In the genomic region with DNA sequence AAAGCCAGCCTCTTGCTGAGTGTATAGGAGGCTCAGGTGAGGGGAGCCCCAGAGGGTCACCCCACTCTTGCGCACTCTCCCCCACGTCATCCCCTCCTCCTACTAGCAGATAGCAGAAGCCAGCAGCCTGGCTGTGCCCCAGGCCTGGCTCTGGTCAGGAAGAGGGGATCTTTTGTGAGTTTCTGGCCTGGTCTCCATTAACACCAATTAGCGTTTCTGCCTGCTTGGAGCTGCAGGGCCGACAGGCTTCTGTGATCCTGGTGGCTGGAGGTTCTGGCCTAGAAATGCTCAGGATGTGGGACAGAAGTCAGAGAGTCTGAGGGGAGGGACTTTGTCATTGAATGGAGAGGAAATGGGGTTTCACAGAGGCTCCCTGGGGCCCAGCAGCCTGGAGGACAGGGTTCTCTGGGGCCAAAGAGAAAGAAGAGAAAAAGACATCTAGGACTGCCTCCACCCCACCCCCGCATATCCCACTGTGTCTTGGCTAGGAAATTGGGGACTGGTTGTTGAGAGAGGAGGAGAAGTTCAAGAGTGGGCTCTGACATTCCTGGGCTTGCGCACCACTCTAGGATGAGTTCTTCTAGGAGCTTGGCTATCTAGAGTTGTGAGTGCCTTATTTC, we compare ENCODE assay signal across 17 cellular contexts. TPM values are rescaled to one million over a fixed set of nuclear protein-coding genes. Genes with fewer than 3 reads are reported as not detected.
DNase-seq lines count a peak whose midpoint lies in the region; ATAC-seq and TF ChIP-seq lines count a peak whose summit lies in the region.
"Had no signal": no experiment of that assay in that cellular context is flagged by ENCODE, and none has a peak within 500 bp of the region (broad histone marks: within the 10 kb centered on the region; RNA-seq: fewer than 3 reads in every experiment).

No MANE protein-coding gene starts in this region.

- H3K4me3 Mint-ChIP-seq in GM23338: peak overlapping the region; percentile 11; the same call in 1 of the 3 replicates
- H3K4me3 Mint-ChIP-seq: B cell; CD8-positive, alpha-beta memory T cell had no signal

- H4K20me1 ChIP-seq in GM23338 (replicated peaks; ENCODE audit: insufficient read depth) (no peaks in the 10 kb centered on the region), smooth muscle cell (ENCODE audit: low read depth) (no peaks in the 10 kb centered on the region)

- no peaks in the 10 kb centered on the region for H3K9me3 ChIP-seq in smooth muscle cell (replicated peaks; ENCODE audit: low read depth)

- peak overlapping the region; percentile 65 for H3K4me2 ChIP-seq in GM23338
- H3K4me2 ChIP-seq in smooth muscle cell: no peak overlapping the region

- H3K4me1 Mint-ChIP-seq in GM23338: peaks cover 34% of the 10 kb centered on the region
- H3K4me1 Mint-ChIP-seq: B cell; CD8-positive, alpha-beta memory T cell had no signal

- ATAC-seq in GM23338: peak; percentile 65
- no peak for ATAC-seq in GM18511 (IDR thresholded peaks at IDR 0.05; ENCODE audit: unreplicated experiment)
- ATAC-seq: K562, Panc1 had no signal

- H3K9me2 ChIP-seq in GM23338 (ENCODE audit: insufficient read depth): no peaks in the 10 kb centered on the region

- peak overlapping the region; percentile 83; the same call in 1 of the 2 replicates for H2AFZ ChIP-seq in GM23338
- no peak overlapping the region for H2AFZ ChIP-seq in smooth muscle cell (ENCODE audit: low read depth)

- H3K27ac Mint-ChIP-seq in GM23338: peak overlapping the region; percentile 73
- H3K27ac Mint-ChIP-seq: B cell had no signal

- no peaks in the 10 kb centered on the region for H3K36me3 ChIP-seq in GM23338 (ENCODE audit: insufficient read depth)
- no peaks in the 10 kb centered on the region for H3K36me3 ChIP-seq in smooth muscle cell (ENCODE audit: low read depth)

- WGBS in smooth muscle cell (ENCODE audit: low lambda C conversion rate): 54% methylated on average over 6 of the region's 6 CpGs

- no peaks in the 10 kb centered on the region for H3K9me3 Mint-ChIP-seq in GM23338
- H3K9me3 Mint-ChIP-seq: CD8-positive, alpha-beta memory T cell had no signal

- DNase-seq in GM23338 (ENCODE audit: low spot score) (no peak), amygdala (lab: John Stamatoyannopoulos, UW) (peak in 34 of 56 donors; percentile 3 to 71 (median 30)), medulla oblongata (ENCODE audit: extremely low spot score) (peak; percentile 21), putamen (ENCODE audit: low spot score) (peak; percentile 50), smooth muscle cell (lab: John Stamatoyannopoulos, UW; ENCODE audit: unreplicated experiment) (no peak), NCI-H1092 treated with DMSO at 0.1 percent for 48 hours (lab: John Stamatoyannopoulos, UW) (no peak)
- DNase-seq: ACHN; CD8-positive, alpha-beta memory T cell; HCEC 1CT; NCI-H1694 treated with DMSO at 0.1 percent for 48 hours; NCI-H446 treated with DMSO at 0.1 percent for 48 hours; NCI-H774; Right ventricle myocardium superior had no signal

- no peaks in the 10 kb centered on the region for H3K27me3 ChIP-seq in GM23338 (ENCODE audit: insufficient read depth)
- no peaks in the 10 kb centered on the region for H3K27me3 ChIP-seq in smooth muscle cell (ENCODE audit: low read depth)

- H3K36me3 Mint-ChIP-seq in GM23338 (ENCODE audit: low read depth): no peaks in the 10 kb centered on the region; the same call in 2 of the 3 replicates
- H3K36me3 Mint-ChIP-seq: CD8-positive, alpha-beta memory T cell had no signal

- H3F3A ChIP-seq in GM23338 (replicated peaks; ENCODE audit: low read depth) (no peaks in the 10 kb centered on the region), smooth muscle cell (ENCODE audit: low read depth) (no peaks in the 10 kb centered on the region)

- H3K4me3 ChIP-seq in GM23338 (no peak overlapping the region), smooth muscle cell (no peak overlapping the region)
- H3K4me3 ChIP-seq: K562 had no signal

- H3K4me1 ChIP-seq in GM23338 (ENCODE audit: insufficient read depth) (peaks cover 23% of the 10 kb centered on the region), smooth muscle cell (ENCODE audit: low read depth) (peaks cover 2% of the 10 kb centered on the region)

- peaks cover 30% of the 10 kb centered on the region for H3K27me3 Mint-ChIP-seq in GM23338 (ENCODE audit: insufficient read depth, low read depth, poor library complexity)

- no peak overlapping the region for H3K9ac ChIP-seq in smooth muscle cell (ENCODE audit: low read depth)

- H3K79me2 ChIP-seq in GM23338 (replicated peaks; ENCODE audit: insufficient read depth) (no peaks in the 10 kb centered on the region), smooth muscle cell (ENCODE audit: low read depth) (no peaks in the 10 kb centered on the region)

- TF ChIP-seq CTCF in GM23338 (conservative IDR thresholded peaks at IDR 0.05; ENCODE audit: low read depth in 2 of 2): no peak
- no peak for TF ChIP-seq CTCF in smooth muscle cell (IDR thresholded peaks at IDR 0.05; ENCODE audit: borderline replicate concordance, insufficient read depth, poor library complexity, severe bottlenecking)

- H3K27ac ChIP-seq in GM23338 (ENCODE audit: low read depth): no peak overlapping the region
- H3K27ac ChIP-seq in smooth muscle cell (ENCODE audit: low read depth): no peak overlapping the region

TF ChIP-seq in GM23338, 12 proteins besides CTCF, POLR2A, EP300 and RAD21 (continues in another document):
- TF ChIP-seq JUNB (IDR thresholded peaks at IDR 0.05; ENCODE audit: unreplicated experiment) (no peak), NANOG (IDR thresholded peaks at IDR 0.05; ENCODE audit: borderline replicate concordance) (no peak), CREB1 (CRISPR knock-in tag; IDR thresholded peaks at IDR 0.05; ENCODE audit: low read depth) (no peak), EZH2 (IDR thresholded peaks at IDR 0.05; ENCODE audit: low read depth, unreplicated experiment) (no peak), STAT1 (IDR thresholded peaks at IDR 0.05; ENCODE audit: unreplicated experiment) (no peak), ZNF331 (CRISPR knock-in tag; IDR thresholded peaks at IDR 0.05; ENCODE audit: low read depth) (no peak), EZH2phosphoT487 (IDR thresholded peaks at IDR 0.05; ENCODE audit: unreplicated experiment) (no peak), POLR2AphosphoS5 (IDR thresholded peaks at IDR 0.05; ENCODE audit: low read depth) (no peak), ZNF114 (CRISPR knock-in tag; IDR thresholded peaks at IDR 0.05) (no peak)
- TF ChIP-seq, protein P1, sequence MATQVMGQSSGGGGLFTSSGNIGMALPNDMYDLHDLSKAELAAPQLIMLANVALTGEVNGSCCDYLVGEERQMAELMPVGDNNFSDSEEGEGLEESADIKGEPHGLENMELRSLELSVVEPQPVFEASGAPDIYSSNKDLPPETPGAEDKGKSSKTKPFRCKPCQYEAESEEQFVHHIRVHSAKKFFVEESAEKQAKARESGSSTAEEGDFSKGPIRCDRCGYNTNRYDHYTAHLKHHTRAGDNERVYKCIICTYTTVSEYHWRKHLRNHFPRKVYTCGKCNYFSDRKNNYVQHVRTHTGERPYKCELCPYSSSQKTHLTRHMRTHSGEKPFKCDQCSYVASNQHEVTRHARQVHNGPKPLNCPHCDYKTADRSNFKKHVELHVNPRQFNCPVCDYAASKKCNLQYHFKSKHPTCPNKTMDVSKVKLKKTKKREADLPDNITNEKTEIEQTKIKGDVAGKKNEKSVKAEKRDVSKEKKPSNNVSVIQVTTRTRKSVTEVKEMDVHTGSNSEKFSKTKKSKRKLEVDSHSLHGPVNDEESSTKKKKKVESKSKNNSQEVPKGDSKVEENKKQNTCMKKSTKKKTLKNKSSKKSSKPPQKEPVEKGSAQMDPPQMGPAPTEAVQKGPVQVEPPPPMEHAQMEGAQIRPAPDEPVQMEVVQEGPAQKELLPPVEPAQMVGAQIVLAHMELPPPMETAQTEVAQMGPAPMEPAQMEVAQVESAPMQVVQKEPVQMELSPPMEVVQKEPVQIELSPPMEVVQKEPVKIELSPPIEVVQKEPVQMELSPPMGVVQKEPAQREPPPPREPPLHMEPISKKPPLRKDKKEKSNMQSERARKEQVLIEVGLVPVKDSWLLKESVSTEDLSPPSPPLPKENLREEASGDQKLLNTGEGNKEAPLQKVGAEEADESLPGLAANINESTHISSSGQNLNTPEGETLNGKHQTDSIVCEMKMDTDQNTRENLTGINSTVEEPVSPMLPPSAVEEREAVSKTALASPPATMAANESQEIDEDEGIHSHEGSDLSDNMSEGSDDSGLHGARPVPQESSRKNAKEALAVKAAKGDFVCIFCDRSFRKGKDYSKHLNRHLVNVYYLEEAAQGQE (IDR thresholded peaks at IDR 0.05; ENCODE audit: unreplicated experiment): no peak
- TF ChIP-seq, protein P2, sequence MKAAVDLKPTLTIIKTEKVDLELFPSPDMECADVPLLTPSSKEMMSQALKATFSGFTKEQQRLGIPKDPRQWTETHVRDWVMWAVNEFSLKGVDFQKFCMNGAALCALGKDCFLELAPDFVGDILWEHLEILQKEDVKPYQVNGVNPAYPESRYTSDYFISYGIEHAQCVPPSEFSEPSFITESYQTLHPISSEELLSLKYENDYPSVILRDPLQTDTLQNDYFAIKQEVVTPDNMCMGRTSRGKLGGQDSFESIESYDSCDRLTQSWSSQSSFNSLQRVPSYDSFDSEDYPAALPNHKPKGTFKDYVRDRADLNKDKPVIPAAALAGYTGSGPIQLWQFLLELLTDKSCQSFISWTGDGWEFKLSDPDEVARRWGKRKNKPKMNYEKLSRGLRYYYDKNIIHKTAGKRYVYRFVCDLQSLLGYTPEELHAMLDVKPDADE (IDR thresholded peaks at IDR 0.05): no peak

RNA-seq across cellular contexts. Expression of a gene that starts 47.5 kb away (rescaled TPM):
- total RNA-seq in GM23338 (2014; rRNA removed; shearing (Covaris generic)): 32.8 and 33.2 TPM in 2 replicates
- polyA plus RNA-seq in GM23338 (2016; fragmentation: Nextera tagmentation; extraction: Ambion mirVana): 18.4 and 21.5 TPM in 2 replicates
- total RNA-seq in smooth muscle cell: 4.7 and 9.4 TPM in 2 replicates
- 11.1 and 12.9 TPM in 2 replicates for polyA plus RNA-seq in smooth muscle cell

Comparison
In these comparisons a context has a peak if more than half of its experiments do, and no peak if none do; other contexts are left out.
1. DNase-seq: peak in amygdala (34 of 56), medulla oblongata (single experiment) and putamen (single experiment); none in GM23338 (single experiment), smooth muscle cell (single experiment) and NCI-H1092 treated with DMSO at 0.1 percent for 48 hours (single experiment).